Comparison of ENCODE assay signal across 26 cellular contexts in genomic region chrX:48711162-48711928, GRCh38. TPM values are rescaled to one million over a fixed set of nuclear protein-coding genes. Genes with fewer than 3 reads are reported as not detected.
DNase-seq lines count a peak whose midpoint lies in the region; ATAC-seq, FAIRE-seq and TF ChIP-seq lines count a peak whose summit lies in the region.
"Had no signal": no experiment of that assay in that cellular context is flagged by ENCODE, and none has a peak within 500 bp of the region (broad histone marks: within the 10 kb centered on the region; RNA-seq: fewer than 3 reads in every experiment).

No MANE protein-coding gene starts in this region.

- no peak for FAIRE-seq in GM19239 (lab: Jason Lieb, UNC)
- FAIRE-seq: A204.1, GM12892, H54 had no signal

- H3K36me3 Mint-ChIP-seq in activated CD4-positive, alpha-beta T cell treated with anti-CD3 and anti-CD28 coated beads, Interleukin-2, amount 10 ng/mL, durations not matched to agents 24 days and 14 days (ENCODE audit: low read depth): peaks cover 25% of the 10 kb centered on the region
- H3K36me3 Mint-ChIP-seq in T-helper 17 cell (ENCODE audit: low read depth): no peaks in the 10 kb centered on the region
- no peaks in the 10 kb centered on the region for H3K36me3 Mint-ChIP-seq in natural killer cell

- intact Hi-C loops in activated CD4-positive, alpha-beta T cell treated with anti-CD3 and anti-CD28 coated beads, Interleukin-2, amount 10 ng/mL, durations not matched to agents 24 days and 14 days (cut with micrococcal nuclease): loop anchor here (5.0 kb wide), 1 partner anchor 41 kb away; no protein-coding TSS in a partner anchor
- intact Hi-C loops in heart left ventricle (cut with DNase I) (no loop called here), natural killer cell (cut with micrococcal nuclease) (loop anchor here (10.0 kb wide), 1 partner anchor 223 kb away; no protein-coding TSS in a partner anchor)

- WGBS in heart left ventricle, 4 donors: 46 to 71% (median 60%) methylated on average over 8 to 9 of the region's 9 CpGs

- H3K4me1 ChIP-seq in heart left ventricle: peaks cover 0 to 9% (median 0%) of the 10 kb centered on the region in 12 donors
- H3K4me1 ChIP-seq: parathyroid adenoma had no signal

- TF ChIP-seq CTCF in heart left ventricle (IDR thresholded peaks at IDR 0.05) (no peak), natural killer cell (IDR thresholded peaks at IDR 0.05) (no peak)

- peak overlapping the region; percentile 49 to 90 (median 72) for H3K27ac ChIP-seq in heart left ventricle
- H3K27ac ChIP-seq: BLaER1, parathyroid adenoma had no signal

- H3K27me3 ChIP-seq in heart left ventricle: peaks cover 0 to 3% (median 0%) of the 10 kb centered on the region in 9 donors

- H3K9me3 Mint-ChIP-seq in activated CD4-positive, alpha-beta T cell treated with anti-CD3 and anti-CD28 coated beads, Interleukin-2, amount 10 ng/mL, durations not matched to agents 24 days and 14 days: no peaks in the 10 kb centered on the region
- H3K9me3 Mint-ChIP-seq in natural killer cell: no peaks in the 10 kb centered on the region

- peak in 1 of 2 donors; percentile 17 for TF ChIP-seq POLR2A in heart left ventricle (IDR thresholded peaks at IDR 0.05)

- peak overlapping the region; percentile 85 for H3K4me3 Mint-ChIP-seq in activated CD4-positive, alpha-beta T cell treated with anti-CD3 and anti-CD28 coated beads, Interleukin-2, amount 10 ng/mL, durations not matched to agents 24 days and 14 days
- H3K4me3 Mint-ChIP-seq in T-helper 17 cell: peak overlapping the region; percentile 82
- peak overlapping the region; percentile 67 for H3K4me3 Mint-ChIP-seq in natural killer cell

- H3K36me3 ChIP-seq in heart left ventricle: peaks cover 0 to 3% (median 0%) of the 10 kb centered on the region in 9 donors

- H3K9me3 ChIP-seq in T-helper 17 cell (ENCODE audit: control insufficient read depth, low read length, poor library complexity, severe bottlenecking) (no peaks in the 10 kb centered on the region), heart left ventricle (no peaks in the 10 kb centered on the region)
- H3K9me3 ChIP-seq: BLaER1 had no signal

- no peak for ATAC-seq in T-helper 17 cell
- peak; percentile 70 to 92 (median 88) for ATAC-seq in heart left ventricle
- ATAC-seq in natural killer cell: no peak
- no peak for ATAC-seq in HG03432 (IDR thresholded peaks at IDR 0.05; ENCODE audit: unreplicated experiment)

- peaks cover 61% of the 10 kb centered on the region for H3K4me1 Mint-ChIP-seq in activated CD4-positive, alpha-beta T cell treated with anti-CD3 and anti-CD28 coated beads, Interleukin-2, amount 10 ng/mL, durations not matched to agents 24 days and 14 days
- peaks cover 54% of the 10 kb centered on the region for H3K4me1 Mint-ChIP-seq in T-helper 17 cell
- H3K4me1 Mint-ChIP-seq in natural killer cell: peaks cover 57 to 60% of the 10 kb centered on the region in 2 donors

- no peak for DNase-seq in activated CD4-positive, alpha-beta T cell treated with anti-CD3 and anti-CD28 coated beads, Interleukin-2, amount 10 ng/mL, durations not matched to agents 24 days and 14 days
- no peak for DNase-seq in activated CD4-positive, alpha-beta T cell treated with anti-CD3 and anti-CD28 coated beads for 1 hour
- DNase-seq in T-helper 17 cell (no peak), heart left ventricle (no peak), natural killer cell (no peak), GM19239 (ENCODE audit: insufficient read length, low spot score) (no peak), DMS53 (lab: John Stamatoyannopoulos, UW) (no peak)
- DNase-seq: caudate nucleus; DMS79; effector CD4-positive, alpha-beta T cell; Kasumi-1; NCI-H1092 treated with DMSO at 0.1 percent for 48 hours; NCI-H2081 treated with DMSO at 0.1 percent for 48 hours; NCI-H510A treated with DMSO at 0.1 percent for 48 hours; stimulated activated CD4-positive, alpha-beta T cell treated with anti-CD3 and anti-CD28 coated beads, Interleukin-4, amount 100 ng/mL, for 4 hours; substantia nigra had no signal

- H3K4me3 ChIP-seq in heart left ventricle: peak overlapping the region in 8 of 12 donors; percentile 12 to 35 (median 23)
- H3K4me3 ChIP-seq: BLaER1, lung had no signal

- H3K27me3 Mint-ChIP-seq in activated CD4-positive, alpha-beta T cell treated with anti-CD3 and anti-CD28 coated beads, Interleukin-2, amount 10 ng/mL, durations not matched to agents 24 days and 14 days: no peaks in the 10 kb centered on the region
- no peaks in the 10 kb centered on the region for H3K27me3 Mint-ChIP-seq in T-helper 17 cell
- peaks cover 0 to 11% of the 10 kb centered on the region in 2 donors for H3K27me3 Mint-ChIP-seq in natural killer cell (ENCODE audit: low read depth in 2 of 2)

- peak overlapping the region; percentile 95 for H3K27ac Mint-ChIP-seq in activated CD4-positive, alpha-beta T cell treated with anti-CD3 and anti-CD28 coated beads, Interleukin-2, amount 10 ng/mL, durations not matched to agents 24 days and 14 days
- H3K27ac Mint-ChIP-seq in T-helper 17 cell: peak overlapping the region; percentile 96
- peak overlapping the region; percentile 76 to 97 for H3K27ac Mint-ChIP-seq in natural killer cell

RNA-seq across cellular contexts. Expression of gene SUV39H1, which starts 14.8 kb away (rescaled TPM):
- 27.6 and 32.2 TPM in 2 replicates for total RNA-seq in activated CD4-positive, alpha-beta T cell treated with anti-CD3 and anti-CD28 coated beads, Interleukin-2, amount 10 ng/mL, durations not matched to agents 24 days and 14 days
- total RNA-seq in T-helper 17 cell (1 to 10 TPM; 5.8 to 6.4 TPM), heart left ventricle (1 to 10 TPM; 2.4 to 6.7 (median 3.6) TPM), natural killer cell (10 to 100 TPM in 2 of 3 donors, 1 to 10 TPM in 1; 9.2 to 11.6 (median 11.0) TPM)
- 1 to 10 TPM; 1.9 to 4.7 TPM for polyA plus RNA-seq in heart left ventricle

RNA-seq across cellular contexts. Expression of gene WAS, which starts 27.7 kb away (rescaled TPM):
- total RNA-seq in activated CD4-positive, alpha-beta T cell treated with anti-CD3 and anti-CD28 coated beads, Interleukin-2, amount 10 ng/mL, durations not matched to agents 24 days and 14 days: 99.0 and 104 TPM in 2 replicates
- total RNA-seq in T-helper 17 cell (100 to 1,000 TPM in 1 of 2 donors, 10 to 100 TPM in 1; 86.0 to 105 TPM), heart left ventricle (10 to 100 TPM in 1 of 9 donors, 1 to 10 TPM in 8; 1.1 to 26.8 (median 3.0) TPM), natural killer cell (100 to 1,000 TPM; 136 to 149 (median 141) TPM)
- 1 to 10 TPM; 1.5 to 1.8 TPM for polyA plus RNA-seq in heart left ventricle

RNA-seq across cellular contexts. Expression of gene GLOD5, which starts 50.2 kb away (rescaled TPM):
- total RNA-seq in activated CD4-positive, alpha-beta T cell treated with anti-CD3 and anti-CD28 coated beads, Interleukin-2, amount 10 ng/mL, durations not matched to agents 24 days and 14 days: not detected in 2 replicates
- total RNA-seq in T-helper 17 cell: not detected
- total RNA-seq in heart left ventricle: not detected
- not detected for polyA plus RNA-seq in heart left ventricle
- total RNA-seq in natural killer cell: not detected
- total RNA-seq: fibroblast of lung, HT1080, RPMI7951 had no signal
- polyA plus RNA-seq: fibroblast of lung had no signal

Comparison
In these comparisons a context has a peak if more than half of its experiments do, and no peak if none do; other contexts are left out.
1. ATAC-seq: peak in heart left ventricle (4 of 4); none in T-helper 17 cell (single experiment), natural killer cell (0 of 3) and HG03432 (single experiment).
2. intact Hi-C loops: an anchor here in activated CD4-positive, alpha-beta T cell treated with anti-CD3 and anti-CD28 coated beads, Interleukin-2, amount 10 ng/mL, durations not matched to agents 24 days and 14 days (5.0 kb wide) and natural killer cell (10.0 kb wide); none called in heart left ventricle.
3. Peak in every context shown above with its lines, with median percentiles within 50 percentile points of each other: H3K27ac Mint-ChIP-seq and H3K4me3 Mint-ChIP-seq.